Comparison of ENCODE assay signal across 9 cellular contexts in genomic region chr2:132668189-132668833, GRCh38. TPM values are rescaled to one million over a fixed set of nuclear protein-coding genes. Genes with fewer than 3 reads are reported as not detected.
DNase-seq lines count a peak whose midpoint lies in the region; ATAC-seq and TF ChIP-seq lines count a peak whose summit lies in the region.
"Had no signal": no experiment of that assay in that cellular context is flagged by ENCODE, and none has a peak within 500 bp of the region (broad histone marks: within the 10 kb centered on the region; RNA-seq: fewer than 3 reads in every experiment).

No MANE protein-coding gene starts in this region.

- no peak overlapping the region for H2AFZ ChIP-seq in hepatocyte
- H2AFZ ChIP-seq in smooth muscle cell (ENCODE audit: low read depth), result no peak overlapping the region
- no peak overlapping the region for H2AFZ ChIP-seq in PC-9

- BruUV-seq in PC-9 (replicated peaks; lab: Mats Ljungman, UMichigan), result no TSS peak

- peak; percentile 15 for DNase-seq in NCI-H1436 (lab: John Stamatoyannopoulos, UW)
- no peak for DNase-seq in NCI-H1436 treated with DMSO at 0.1 percent for 48 hours (lab: John Stamatoyannopoulos, UW)
- no peak for DNase-seq in SK-N-MC (ENCODE audit: low read depth, low spot score)
- peak; percentile 40 for DNase-seq in hepatocyte (ENCODE audit: low spot score)
- no peak for DNase-seq in smooth muscle cell (lab: John Stamatoyannopoulos, UW; ENCODE audit: unreplicated experiment)
- no peak for DNase-seq in PC-9

- H3K4me1 ChIP-seq in hepatocyte (ENCODE audit: insufficient read depth) (peaks cover 8% of the 10 kb centered on the region), smooth muscle cell (ENCODE audit: low read depth) (peaks cover 19% of the 10 kb centered on the region), PC-9 (replicated peaks; ENCODE audit: insufficient read depth) (peaks cover 12% of the 10 kb centered on the region)

- peak overlapping the region; percentile 97 for H3K4me2 ChIP-seq in hepatocyte
- H3K4me2 ChIP-seq in smooth muscle cell, result peak overlapping the region; percentile 97
- H3K4me2 ChIP-seq in PC-9, result no peak overlapping the region

- peaks cover 48% of the 10 kb centered on the region for H3K27me3 ChIP-seq in hepatocyte
- peaks cover 57% of the 10 kb centered on the region for H3K27me3 ChIP-seq in smooth muscle cell (ENCODE audit: low read depth)
- no peaks in the 10 kb centered on the region for H3K27me3 ChIP-seq in PC-9 (ENCODE audit: insufficient read depth, low read depth)

- H3K36me3 ChIP-seq in SK-N-MC (ENCODE audit: insufficient read depth, low read length) (peaks cover 47% of the 10 kb centered on the region), hepatocyte (replicated peaks; ENCODE audit: insufficient read depth, low read depth) (no peaks in the 10 kb centered on the region), smooth muscle cell (ENCODE audit: low read depth) (no peaks in the 10 kb centered on the region), PC-9 (ENCODE audit: low read depth) (no peaks in the 10 kb centered on the region)

- intact Hi-C loops in PC-9 (cut with micrococcal nuclease; ENCODE audit: unreplicated experiment), result no loop called here

- H3K4me3 ChIP-seq in SK-N-MC (peak overlapping the region; percentile 88), hepatocyte (no peak overlapping the region), smooth muscle cell (peak overlapping the region; percentile 54), PC-9 (no peak overlapping the region)

- TF ChIP-seq CTCF in hepatocyte (IDR thresholded peaks at IDR 0.05; ENCODE audit: poor library complexity), result peak; percentile 28
- TF ChIP-seq CTCF in smooth muscle cell (IDR thresholded peaks at IDR 0.05; ENCODE audit: borderline replicate concordance, insufficient read depth, poor library complexity, severe bottlenecking), result peak; percentile 18
- no peak for TF ChIP-seq CTCF in PC-9 (conservative IDR thresholded peaks at IDR 0.05)

- H3K79me2 ChIP-seq in hepatocyte (no peaks in the 10 kb centered on the region), smooth muscle cell (ENCODE audit: low read depth) (no peaks in the 10 kb centered on the region), PC-9 (ENCODE audit: low read depth) (no peaks in the 10 kb centered on the region)

- H3K9me3 ChIP-seq in SK-N-MC (ENCODE audit: low read depth, low read length) (no peaks in the 10 kb centered on the region), hepatocyte (ENCODE audit: low read depth) (no peaks in the 10 kb centered on the region), smooth muscle cell (replicated peaks; ENCODE audit: low read depth) (no peaks in the 10 kb centered on the region), PC-9 (ENCODE audit: insufficient read depth, low read depth) (no peaks in the 10 kb centered on the region)

- no peaks in the 10 kb centered on the region for H3F3A ChIP-seq in smooth muscle cell (ENCODE audit: low read depth)
- peaks cover 11% of the 10 kb centered on the region; the same call in 1 of the 2 replicates for H3F3A ChIP-seq in PC-9 (ENCODE audit: insufficient read depth, low read depth)

- no peaks in the 10 kb centered on the region for H4K20me1 ChIP-seq in hepatocyte (ENCODE audit: insufficient read depth, poor library complexity, severe bottlenecking)
- H4K20me1 ChIP-seq in smooth muscle cell (ENCODE audit: low read depth), result no peaks in the 10 kb centered on the region
- no peaks in the 10 kb centered on the region for H4K20me1 ChIP-seq in PC-9 (ENCODE audit: insufficient read depth)

- H3K27ac ChIP-seq in SK-N-MC, result no peak overlapping the region
- H3K27ac ChIP-seq in hepatocyte, result no peak overlapping the region
- no peak overlapping the region for H3K27ac ChIP-seq in smooth muscle cell (ENCODE audit: low read depth)
- no peak overlapping the region for H3K27ac ChIP-seq in PC-9

- peak overlapping the region; percentile 74 for H3K9ac ChIP-seq in SK-N-MC (ENCODE audit: insufficient read length)
- no peak overlapping the region for H3K9ac ChIP-seq in smooth muscle cell (ENCODE audit: low read depth)

- POLR2A ChIA-PET in PC-9 (lab: Charles Lee; ENCODE audit: unreplicated experiment), result no interaction called here

- WGBS in hepatocyte (ENCODE audit: low lambda C conversion rate, missing lambda C conversion rate), result 8% methylated on average over 20 of the region's 25 CpGs
- WGBS in smooth muscle cell (ENCODE audit: low lambda C conversion rate), result 6% methylated on average over 22 of the region's 25 CpGs

- no peaks in the 10 kb centered on the region for H3K9me2 ChIP-seq in hepatocyte (replicated peaks; ENCODE audit: insufficient read depth)
- no peaks in the 10 kb centered on the region for H3K9me2 ChIP-seq in PC-9 (ENCODE audit: insufficient read depth)

- CTCF ChIA-PET in PC-9 (lab: Charles Lee), result interaction anchor here (0.5 kb wide), 1 partner anchor 18 kb away, joined by 3 read pairs; no protein-coding TSS in a partner anchor

- no peak for ATAC-seq in GM18498 (IDR thresholded peaks at IDR 0.05; ENCODE audit: unreplicated experiment)
- ATAC-seq in HG03521 (IDR thresholded peaks at IDR 0.05; ENCODE audit: unreplicated experiment), result no peak
- ATAC-seq: activated naive CD4-positive, alpha-beta T cell treated with anti-CD3 and anti-CD28 coated beads, Interleukin-2, amount 50 U/mL, for 72 hours had no signal

RNA-seq across cellular contexts. Expression of gene LYPD1, which starts 1.7 kb away (rescaled TPM):
- total RNA-seq in hepatocyte (23.1 and 25.1 TPM in 2 replicates), smooth muscle cell (2.9 and 5.3 TPM in 2 replicates), PC-9 (2021) (5.1 and 10.3 TPM in 2 replicates)
- polyA plus RNA-seq in hepatocyte (17.4 and 20.2 TPM in 2 replicates), smooth muscle cell (2.5 and 4.6 TPM in 2 replicates)
- total RNA-seq: activated naive CD4-positive, alpha-beta T cell treated with anti-CD3 and anti-CD28 coated beads, Interleukin-2, amount 50 U/mL, for 72 hours had no signal

Comparison
In these comparisons a context has a peak if more than half of its experiments do, and no peak if none do; other contexts are left out.
1. DNase-seq: peak in NCI-H1436 (single experiment) and hepatocyte (single experiment); none in NCI-H1436 treated with DMSO at 0.1 percent for 48 hours (single experiment), SK-N-MC (single experiment), smooth muscle cell (single experiment) and PC-9 (0 of 2).
2. H3K4me3 ChIP-seq: peak in SK-N-MC (single experiment) and smooth muscle cell (single experiment); none in hepatocyte (single experiment) and PC-9 (single experiment).